8 cellular contexts compared by ENCODE assay signal in the genomic region with DNA sequence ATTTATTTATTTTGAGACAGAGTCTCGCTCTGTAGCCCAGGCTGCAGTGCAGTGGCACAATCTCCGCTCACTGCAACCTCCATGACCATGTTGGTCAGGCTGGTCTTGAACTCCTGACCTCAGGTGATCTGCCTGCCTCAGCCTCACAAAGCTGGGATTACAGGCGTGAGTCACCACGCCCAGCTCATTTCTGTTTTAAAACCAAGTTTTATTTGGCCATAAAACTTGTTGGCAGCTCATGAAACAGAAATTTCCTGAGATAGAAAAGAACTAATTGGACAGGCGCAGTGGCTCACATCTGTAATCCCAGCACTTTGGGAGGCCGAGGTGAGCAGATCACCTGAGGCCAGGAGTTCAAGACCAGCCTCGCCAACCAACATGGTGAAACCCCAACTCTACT.
A peak's percentile ranks its signal among the peaks of the same experiment; 100 is the strongest.
DNase-seq lines count a peak whose midpoint lies in the region; ATAC-seq, FAIRE-seq and TF ChIP-seq lines count a peak whose summit lies in the region.
"Not testable (repeated sequence)": the region's sequence is repeated elsewhere in the genome, so short reads cannot be mapped to it uniquely, and the experiment has no call there.

No MANE protein-coding gene starts in this region.

- POLR2A ChIA-PET in HCT116 (lab: Charles Lee): not testable (repeated sequence)

- not testable (repeated sequence) for FAIRE-seq in small intestine (lab: Jason Lieb, UNC)

- ATAC-seq in HCT116: peak; percentile 64
- ATAC-seq in left colon: peak; percentile 79

- not testable (repeated sequence) for H3K27ac ChIP-seq in HCT116 (ENCODE audit: low read depth, low read length); small intestine (ENCODE audit: low read depth in 1 of 2, low read length in 1 of 2)

- H3K36me3 Mint-ChIP-seq in HFFc6 (ENCODE audit: low read depth): not testable (repeated sequence)

- not testable (repeated sequence) for H3K9me2 ChIP-seq in HCT116 (ENCODE audit: insufficient read depth)

- not testable (repeated sequence) for H3K9ac ChIP-seq in HCT116 (ENCODE audit: low read length)

- H3K79me2 ChIP-seq in HCT116 (ENCODE audit: insufficient read depth, low read length): peaks cover 13% of the 10 kb centered on the region; the same call in 1 of the 2 replicates

- H3K27me3 ChIP-seq in HCT116 (ENCODE audit: insufficient read depth, low read length); small intestine (ENCODE audit: control insufficient read depth in 2 of 2, insufficient read depth in 2 of 2, low read length in 2 of 2): not testable (repeated sequence)

- H3K27me3 Mint-ChIP-seq in HFFc6 (ENCODE audit: insufficient read depth): not testable (repeated sequence)

- peaks cover 45% of the 10 kb centered on the region for H3K4me1 Mint-ChIP-seq in HFFc6 (ENCODE audit: low read depth)

- H2AFZ ChIP-seq in HCT116 (ENCODE audit: low read depth, low read length, poor library complexity, severe bottlenecking): not testable (repeated sequence)

- not testable (repeated sequence) for H3K4me3 Mint-ChIP-seq in HFFc6

- not testable (repeated sequence) for BruUV-seq in HCT116 (replicated peaks; lab: Mats Ljungman, UMichigan)

- H3K4me1 ChIP-seq in HCT116 (ENCODE audit: control insufficient read depth in 1 of 2, insufficient read depth in 2 of 2, low read length in 2 of 2): peaks cover 36 to 49% of the 10 kb centered on the region in 2 experiments
- H3K4me1 ChIP-seq in small intestine (ENCODE audit: control insufficient read depth in 2 of 2, insufficient read depth in 1 of 2, low read depth in 1 of 2, low read length in 1 of 2): not testable (repeated sequence)

- TF ChIP-seq POLR2A in HCT116 (IDR thresholded peaks at IDR 0.05; ENCODE audit: borderline replicate concordance, extremely low read depth, insufficient read depth, insufficient read length): not testable (repeated sequence)

- CTCF ChIA-PET in HCT116 (lab: Charles Lee): interaction anchor here (0.8 to 4.5 kb wide), 6 partner anchors 41 to 237 kb away, joined by 3 to 77 read pairs (median 5); a partner anchor contains a TSS

- intact Hi-C loops in HCT116 (cut with micrococcal nuclease) (loop anchor here (2.0 kb wide), 1 partner anchor 149 kb away; no protein-coding TSS in a partner anchor), left colon (cut with DNase I, micrococcal nuclease) (loop anchor here (2.0 to 10.0 kb wide), 2 partner anchors 95 to 99 kb away; no protein-coding TSS in a partner anchor)

- peak overlapping the region; percentile 47 for H3K4me2 ChIP-seq in HCT116 (ENCODE audit: low read length)

- peak; percentile 53 for DNase-seq in A172 (ENCODE audit: low spot score)
- DNase-seq in EH (ENCODE audit: low read depth): peak; percentile 19
- peak; percentile 63 for DNase-seq in HCT116 (ENCODE audit: low read depth, low spot score)
- DNase-seq in HFFc6: peak; percentile 22
- peak; percentile 88 for DNase-seq in M059J (ENCODE audit: low read depth)
- DNase-seq in astrocyte of the hippocampus (ENCODE audit: low read depth, low spot score): peak; percentile 21
- peak; percentile 40 for DNase-seq in left colon
- DNase-seq in small intestine: peak; percentile 47

- not testable (repeated sequence) for TF ChIP-seq RAD21 in HCT116 (IDR thresholded peaks at IDR 0.05; ENCODE audit: low read depth)

- WGBS in small intestine, 3 donors: 44 to 75% (median 50%) methylated on average over 7 of the region's 7 CpGs

- TF ChIP-seq CTCF in HCT116 (IDR thresholded peaks at IDR 0.05 in 2 of 3, conservative IDR thresholded peaks at IDR 0.05 in 1 of 3; ENCODE audit: borderline replicate concordance in 1 of 3, insufficient read depth in 1 of 3, low read depth in 2 of 3, low read length in 2 of 3); HFFc6 (IDR thresholded peaks at IDR 0.05): not testable (repeated sequence)

- H3K27ac Mint-ChIP-seq in HFFc6: not testable (repeated sequence)

- not testable (repeated sequence) for H3K4me3 ChIP-seq in HCT116 (replicated peaks in 1 of 2; ENCODE audit: low read depth in 1 of 2, low read length in 2 of 2); small intestine (ENCODE audit: low read depth in 1 of 2, low read length in 2 of 2)

- H3K9me3 ChIP-seq in HCT116 (ENCODE audit: control insufficient read depth in 1 of 2, insufficient read depth in 1 of 2, low read depth in 1 of 2, low read length in 2 of 2); small intestine (ENCODE audit: control insufficient read depth, low read depth): not testable (repeated sequence)

- RAD21 ChIA-PET in HCT116 (lab: Charles Lee; ENCODE audit: low non-redundant PET in 1 of 2, low total read pairs in 2 of 2, uncharacterized antibody in 2 of 2, unreplicated experiment in 2 of 2): interaction anchor here (0.7 to 2.5 kb wide), 4 partner anchors 63 to 96 kb away, joined by 3 to 12 read pairs (median 4); no protein-coding TSS in a partner anchor

- not testable (repeated sequence) for H3K9me3 Mint-ChIP-seq in HFFc6

- H4K20me1 ChIP-seq in HCT116 (ENCODE audit: insufficient read depth): not testable (repeated sequence)

- not testable (repeated sequence) for H3K36me3 ChIP-seq in HCT116 (ENCODE audit: control insufficient read depth in 1 of 2, insufficient read depth in 2 of 2, low read length in 2 of 2); small intestine (ENCODE audit: control insufficient read depth in 2 of 2, insufficient read depth in 2 of 2, low read length in 2 of 2)

TF ChIP-seq in HCT116, 20 proteins besides CTCF, POLR2A, EP300 and RAD21:
- TF ChIP-seq SP1 (IDR thresholded peaks at IDR 0.05; ENCODE audit: low read depth) (peak; percentile 44), FOSL1 (IDR thresholded peaks at IDR 0.05; ENCODE audit: low read depth) (peak; percentile 38; the same call in 1 of the 2 replicates), JUND (IDR thresholded peaks at IDR 0.05) (peak; percentile 63)

Comparison
In these comparisons a context has a peak if more than half of its experiments do, and no peak if none do; other contexts are left out.
1. DNase-seq: peak in every context shown above with its lines; median percentile 88 in M059J; 63 in HCT116; 53 in A172; 47 in small intestine; 40 in left colon; 22 in HFFc6; 21 in astrocyte of the hippocampus; 19 in EH.